29 cellular contexts compared by ENCODE assay signal in the genomic region with DNA sequence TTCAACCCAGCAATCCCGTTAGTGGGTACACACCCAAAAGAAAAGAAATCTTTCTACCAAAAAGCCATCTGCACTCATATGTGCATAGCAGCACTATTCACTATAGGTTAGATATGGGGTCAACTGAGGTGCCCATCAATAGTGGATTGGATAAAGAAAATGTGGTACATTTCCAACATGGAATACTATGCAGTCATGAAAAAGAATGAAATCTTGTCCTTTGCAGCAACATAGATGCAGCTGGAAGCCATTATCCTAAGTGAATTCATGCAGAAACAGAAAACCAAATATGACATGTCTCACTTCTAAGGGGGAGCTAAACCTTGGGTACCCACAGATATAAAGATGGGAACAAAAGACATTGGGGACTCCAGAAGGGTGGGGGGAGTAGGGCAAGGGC. TPM values are rescaled to one million over a fixed set of nuclear protein-coding genes. Genes with fewer than 3 reads are reported as not detected.
"Had no signal": no experiment of that assay in that cellular context is flagged by ENCODE, and none has a peak within 500 bp of the region (broad histone marks: within the 10 kb centered on the region; RNA-seq: fewer than 3 reads in every experiment).

No MANE protein-coding gene starts in this region.

- H3K4me3 ChIP-seq: colonic mucosa, coronary artery, esophagus muscularis mucosa, esophagus squamous epithelium, gastrocnemius medialis, gastroesophageal sphincter, heart left ventricle, heart right ventricle had no signal

- H3K9me3 Mint-ChIP-seq: dendritic cell treated with granulocyte-macrophage colony-stimulating factor and Interleukin-4, amounts not matched to agents 40 ng/mL and 50 ng/mL, for 4 days; effector memory CD8-positive, alpha-beta T cell had no signal

- ATAC-seq: effector memory CD8-positive, alpha-beta T cell; esophagus mucosa; foreskin keratinocyte; gastrocnemius medialis; gastroesophageal sphincter; heart left ventricle; heart right ventricle had no signal

- H3K36me3 ChIP-seq: colonic mucosa, esophagus muscularis mucosa, esophagus squamous epithelium, gastrocnemius medialis, gastroesophageal sphincter, heart left ventricle, heart right ventricle had no signal

- FAIRE-seq: colon, endometrium, endothelial cell of umbilical vein, frontal cortex had no signal

- H3K27me3 ChIP-seq: colonic mucosa had no signal

- DNase-seq: colonic mucosa; cortex of kidney; dermis blood vessel endothelial cell; effector CD4-positive, alpha-beta T cell; effector CD8-positive, alpha-beta T cell; effector memory CD4-positive, alpha-beta T cell; effector memory CD8-positive, alpha-beta T cell; endodermal cell; erythroblast; esophagus squamous epithelium; foreskin fibroblast; foreskin keratinocyte; foreskin melanocyte; gastrocnemius medialis; glutamatergic neuron; head of caudate nucleus; heart left ventricle; heart right ventricle had no signal

- H3K27ac Mint-ChIP-seq: dendritic cell treated with granulocyte-macrophage colony-stimulating factor and Interleukin-4, amounts not matched to agents 40 ng/mL and 50 ng/mL, for 4 days; effector memory CD8-positive, alpha-beta T cell; endodermal cell had no signal

- H3K9me3 ChIP-seq: colonic mucosa, esophagus muscularis mucosa, esophagus squamous epithelium, gastrocnemius medialis had no signal

- H3K4me3 Mint-ChIP-seq: dendritic cell treated with granulocyte-macrophage colony-stimulating factor and Interleukin-4, amounts not matched to agents 40 ng/mL and 50 ng/mL, for 4 days; endodermal cell had no signal

- H3K4me1 ChIP-seq: foreskin keratinocyte, gastrocnemius medialis had no signal

- H3K27ac ChIP-seq: colonic mucosa, coronary artery, epithelial cell of prostate, esophagus muscularis mucosa, esophagus squamous epithelium, foreskin keratinocyte, gastrocnemius medialis, gastroesophageal sphincter, heart left ventricle, heart right ventricle had no signal

RNA-seq across cellular contexts. Expression of a gene that starts 1.9 kb away (rescaled TPM):
- total RNA-seq: dermis blood vessel endothelial cell, dermis microvascular lymphatic vessel endothelial cell, endothelial cell of umbilical vein, gastrocnemius medialis had no signal
- polyA plus RNA-seq: endothelial cell of umbilical vein had no signal
